ENCODE assay signal across 10 cellular contexts in genomic region chr3:33526787-33527186, GRCh38.
"Had no signal": no experiment of that assay in that cellular context is flagged by ENCODE, and none has a peak within 500 bp of the region (broad histone marks: within the 10 kb centered on the region; RNA-seq: fewer than 3 reads in every experiment).

No MANE protein-coding gene starts in this region.

- H3K27ac ChIP-seq: HL-60 had no signal

- H3K4me3 ChIP-seq: GM23338, K562 had no signal

- DNase-seq: H9, HCEC 1CT, HFFc6, IMR-90, KG1 had no signal

- H2AFZ ChIP-seq: GM23338 had no signal

- H3K27ac Mint-ChIP-seq: GM23338, H9, HFFc6 had no signal

- H3K4me3 Mint-ChIP-seq: GM23338, H9, HFFc6 had no signal

- FAIRE-seq: H1, H54, K562 had no signal

- H3K4me2 ChIP-seq: GM23338 had no signal

- ATAC-seq: GM23338, K562 had no signal
